ENCODE assay signal across 8 cellular contexts in genomic region chr2:26245810-26246209, GRCh38. TPM values are rescaled to one million over a fixed set of nuclear protein-coding genes. Genes with fewer than 3 reads are reported as not detected.
DNase-seq lines count a peak whose midpoint lies in the region; ATAC-seq and TF ChIP-seq lines count a peak whose summit lies in the region.

No MANE protein-coding gene starts in this region.

- in situ Hi-C loops in G401 (cut with HindIII; ENCODE audit: low sequenced_read_pairs) = no loop called here
- in situ Hi-C loops in astrocyte of the spinal cord (cut with HindIII; ENCODE audit: low sequenced_read_pairs) = no loop called here

- ATAC-seq in GM21423 (IDR thresholded peaks at IDR 0.05; ENCODE audit: unreplicated experiment) (peak; percentile 47), sciatic nerve (no peak)

- intact Hi-C loops in sciatic nerve (cut with DNase I) = loop anchor here (10.0 kb wide), 1 partner anchor 79 kb away; no protein-coding TSS in a partner anchor

- DNase-seq in G401 (ENCODE audit: low spot score) (peak; percentile 43), astrocyte of the spinal cord (ENCODE audit: low read depth, low spot score) (peak; percentile 9), medulla oblongata (ENCODE audit: extremely low spot score) (peak; percentile 37), OCI-M2 (lab: John Stamatoyannopoulos, UW; ENCODE audit: unreplicated experiment) (no peak), sciatic nerve (ENCODE audit: low spot score) (no peak)
- no peak for DNase-seq in Jurkat, Clone E6-1 (ENCODE audit: low read depth, low spot score)
- no peak for DNase-seq in central memory CD4-positive, alpha-beta T cell

- peak overlapping the region; percentile 98 for H3K4me3 ChIP-seq in Jurkat, Clone E6-1 (ENCODE audit: low read length)
- H3K4me3 ChIP-seq in astrocyte of the spinal cord (ENCODE audit: low read depth, low read length) = peak overlapping the region; percentile 94

- no peak for TF ChIP-seq CTCF in astrocyte of the spinal cord (IDR thresholded peaks at IDR 0.05; ENCODE audit: low read depth, low read length)

RNA-seq across cellular contexts. Expression of gene HADHB, which starts 1.1 kb away (rescaled TPM):
- total RNA-seq in G401 (2014; rRNA removed; shearing (Covaris generic)) = 17.8 and 30.6 TPM in 2 replicates
- polyA plus RNA-seq in Jurkat, Clone E6-1 (2012; ENCODE audit: insufficient read depth, insufficient read length) = 86.7 TPM
- 85.6 TPM for total RNA-seq in sciatic nerve

RNA-seq across cellular contexts. Expression of gene HADHA, which starts 1.4 kb away (rescaled TPM):
- 184 and 219 TPM in 2 replicates for total RNA-seq in G401 (2014; rRNA removed; shearing (Covaris generic))
- polyA plus RNA-seq in Jurkat, Clone E6-1 (2012; ENCODE audit: insufficient read depth, insufficient read length) = 138 TPM
- total RNA-seq in sciatic nerve = 107 TPM

Comparison
In these comparisons a context has a peak if more than half of its experiments do, and no peak if none do; other contexts are left out.
1. DNase-seq: peak in G401 (single experiment), astrocyte of the spinal cord (single experiment) and medulla oblongata (single experiment); none in Jurkat, Clone E6-1 (single experiment), central memory CD4-positive, alpha-beta T cell (single experiment), OCI-M2 (single experiment) and sciatic nerve (single experiment).